Comparison of ENCODE assay signal across 12 cellular contexts in genomic region chr9:69674741-69675438, GRCh38. TPM values are rescaled to one million over a fixed set of nuclear protein-coding genes. Genes with fewer than 3 reads are reported as not detected.
A peak's percentile ranks its signal among the peaks of the same experiment; 100 is the strongest.
DNase-seq lines count a peak whose midpoint lies in the region; ATAC-seq, FAIRE-seq and TF ChIP-seq lines count a peak whose summit lies in the region.
"Had no signal": no experiment of that assay in that cellular context is flagged by ENCODE, and none has a peak within 500 bp of the region (broad histone marks: within the 10 kb centered on the region; RNA-seq: fewer than 3 reads in every experiment).

No MANE protein-coding gene starts in this region.

- DNase-seq in AG09319 (ENCODE audit: extremely low read depth, low read depth) (peak; percentile 68), IMR-90 (peak; percentile 94), astrocyte (ENCODE audit: low read depth) (peak; percentile 91), kidney tubule cell (ENCODE audit: low spot score) (peak; percentile 35), esophagus muscularis mucosa (ENCODE audit: extremely low spot score) (no peak), NCI-H1436 (lab: John Stamatoyannopoulos, UW) (no peak)
- no peak for DNase-seq in activated CD8-positive, alpha-beta memory T cell treated with anti-CD3 and anti-CD28 coated beads, Interleukin-2, amount 50 U/mL, for 4 hours
- DNase-seq: aorta, Caco-2, glutamatergic neuron, NCI-H1694 had no signal

- H3K4me1 ChIP-seq in IMR-90 (ENCODE audit: control insufficient read depth, insufficient read depth, low read length), result peaks cover 6% of the 10 kb centered on the region
- H3K4me1 ChIP-seq in astrocyte (ENCODE audit: insufficient read depth, low read length), result peaks cover 17% of the 10 kb centered on the region
- peaks cover 15 to 24% (median 23%) of the 10 kb centered on the region in 4 donors for H3K4me1 ChIP-seq in esophagus muscularis mucosa
- H3K4me1 ChIP-seq: Caco-2 had no signal

- ATAC-seq in IMR-90 (ENCODE audit: low read depth), result no peak
- no peak for ATAC-seq in HG03135 (IDR thresholded peaks at IDR 0.05; ENCODE audit: unreplicated experiment)

- TF ChIP-seq CTCF in AG09319 (IDR thresholded peaks at IDR 0.05; ENCODE audit: low read depth, low read length) (no peak), IMR-90 (conservative IDR thresholded peaks at IDR 0.05; ENCODE audit: low read depth, low read length) (no peak), astrocyte (IDR thresholded peaks at IDR 0.05; ENCODE audit: insufficient read depth, low read depth, low read length) (no peak), esophagus muscularis mucosa (IDR thresholded peaks at IDR 0.05) (no peak)

- H3K4me2 ChIP-seq in IMR-90 (ENCODE audit: low read depth, low read length), result peak overlapping the region; percentile 36; the same call in 1 of the 2 replicates
- H3K4me2 ChIP-seq in astrocyte (ENCODE audit: low read length), result peak overlapping the region; percentile 72

- H2BK120ac ChIP-seq in IMR-90 (ENCODE audit: low read depth, low read length), result peak overlapping the region; percentile 86; the same call in 1 of the 2 replicates

- H2BK15ac ChIP-seq in IMR-90 (ENCODE audit: low read depth, low read length), result 0 out of 3 replicates have a peak overlapping the region, but pooled peaks have one; percentile 8

- POLR2A ChIA-PET in IMR-90 (lab: Charles Lee; ENCODE audit: unreplicated experiment), result no interaction called here

- H3K9me3 ChIP-seq in IMR-90 (ENCODE audit: control insufficient read depth, insufficient read depth, low read length), result no peaks in the 10 kb centered on the region
- H3K9me3 ChIP-seq in astrocyte (ENCODE audit: insufficient read depth, low read depth, low read length), result no peaks in the 10 kb centered on the region
- no peaks in the 10 kb centered on the region for H3K9me3 ChIP-seq in esophagus muscularis mucosa
- H3K9me3 ChIP-seq: Caco-2 had no signal

- no peak overlapping the region for H3K4me3 Mint-ChIP-seq in astrocyte (ENCODE audit: unreplicated experiment)

- H2AK5ac ChIP-seq in IMR-90 (ENCODE audit: low read depth, low read length), result peak overlapping the region; percentile 27; the same call in 1 of the 2 replicates

- H3K27me3 Mint-ChIP-seq in astrocyte (ENCODE audit: low read depth, unreplicated experiment), result peaks cover 5% of the 10 kb centered on the region

- BruUV-seq in IMR-90 (replicated peaks; lab: Mats Ljungman, UMichigan), result no TSS peak

- intact Hi-C loops in IMR-90 (cut with micrococcal nuclease), result loop anchor here (5.0 to 10.0 kb wide), 3 partner anchors 118 to 927 kb away; no protein-coding TSS in a partner anchor
- intact Hi-C loops in esophagus muscularis mucosa (cut with DNase I), result loop anchor here (10.0 kb wide), 2 partner anchors 250 to 580 kb away; partner anchors contain the start of gene SMC5

- peaks cover 10 to 26% of the 10 kb centered on the region in 2 experiments; a peak in 3 of 4 replicates for H3K79me1 ChIP-seq in IMR-90 (ENCODE audit: low read depth in 1 of 2, low read length in 2 of 2)

- dilution Hi-C loops in IMR-90 (cut with HindIII; ENCODE audit: low sequenced_read_pairs, unreplicated experiment), result no loop called here

- no peaks in the 10 kb centered on the region for H3K36me3 ChIP-seq in IMR-90 (ENCODE audit: control insufficient read depth, insufficient read depth, low read length)
- H3K36me3 ChIP-seq in astrocyte (ENCODE audit: insufficient read depth, low read length), result no peaks in the 10 kb centered on the region
- no peaks in the 10 kb centered on the region for H3K36me3 ChIP-seq in esophagus muscularis mucosa

- H4K8ac ChIP-seq in IMR-90 (ENCODE audit: low read depth in 2 of 2, low read length in 2 of 2), result peak overlapping the region in 1 of 2 experiments; percentile 61; a peak in 1 of 4 replicates

- H3K79me2 ChIP-seq in astrocyte (ENCODE audit: insufficient read depth, low read length), result peaks cover 8% of the 10 kb centered on the region

- H4K91ac ChIP-seq in IMR-90 (ENCODE audit: insufficient read depth, low read depth, low read length), result 0 out of 2 replicates have a peak overlapping the region, but pooled peaks have one; percentile 12

- H3K9ac ChIP-seq in IMR-90 (ENCODE audit: low read depth, low read length) (no peak overlapping the region), astrocyte (ENCODE audit: low read length) (no peak overlapping the region)

- no CpG with 5 or more reads among the region's 3 CpGs for WGBS in IMR-90 (ENCODE audit: extremely low coverage in 2 of 2, insufficient read length in 1 of 2), 2 experiments
- WGBS in esophagus muscularis mucosa, result 53% methylated on average over 3 of the region's 3 CpGs

- peak overlapping the region; percentile 27 for H3K27ac Mint-ChIP-seq in astrocyte (ENCODE audit: unreplicated experiment)

- peak overlapping the region; percentile 8; the same call in 1 of the 2 replicates for H2BK20ac ChIP-seq in IMR-90 (ENCODE audit: low read depth, low read length)

- H3K18ac ChIP-seq in IMR-90 (ENCODE audit: low read depth, low read length), result no peak overlapping the region

- in situ Hi-C loops in IMR-90 (cut with MboI; ENCODE audit: low sequenced_read_pairs), result loop anchor here (10.0 to 25.0 kb wide), 3 partner anchors 200 to 562 kb away; no protein-coding TSS in a partner anchor

- H3K23ac ChIP-seq in IMR-90 (ENCODE audit: low read depth, low read length), result no peak overlapping the region

- H3K4ac ChIP-seq in IMR-90 (ENCODE audit: low read depth, low read length), result peak overlapping the region; percentile 61; the same call in 1 of the 2 replicates

- H3K27me3 ChIP-seq in IMR-90 (ENCODE audit: control insufficient read depth, insufficient read depth, low read length) (no peaks in the 10 kb centered on the region), astrocyte (ENCODE audit: insufficient read depth, low read length) (no peaks in the 10 kb centered on the region), esophagus muscularis mucosa (peaks cover 0 to 3% (median 0%) of the 10 kb centered on the region in 4 donors)

- H3K4me3 ChIP-seq in IMR-90 (ENCODE audit: insufficient read depth, low read depth, low read length) (no peak overlapping the region), astrocyte (ENCODE audit: insufficient read depth, low read depth, low read length) (no peak overlapping the region), esophagus muscularis mucosa (no peak overlapping the region)

- no peak overlapping the region for H3K56ac ChIP-seq in IMR-90 (ENCODE audit: extremely low read depth, insufficient read depth, low read length)

- H3K27ac ChIP-seq in IMR-90 (ENCODE audit: insufficient read depth, low read length) (0 out of 2 replicates have a peak overlapping the region, but pooled peaks have one; percentile 10), astrocyte (ENCODE audit: low read depth, low read length) (no peak overlapping the region), esophagus muscularis mucosa (replicated peaks in 1 of 4) (no peak overlapping the region)

- peaks cover 11% of the 10 kb centered on the region for H3K4me1 Mint-ChIP-seq in astrocyte (ENCODE audit: low read depth, unreplicated experiment)

- H3K14ac ChIP-seq in IMR-90 (replicated peaks; ENCODE audit: low read depth, low read length), result peak overlapping the region; percentile 81; the same call in 1 of the 2 replicates

- no peak for TF ChIP-seq POLR2A in IMR-90 (IDR thresholded peaks at IDR 0.05; ENCODE audit: low read depth, low read length)
- no peak for TF ChIP-seq POLR2A in esophagus muscularis mucosa (IDR thresholded peaks at IDR 0.05; ENCODE audit: low read depth)

- H3K36me3 Mint-ChIP-seq in astrocyte (ENCODE audit: low read depth, unreplicated experiment), result no peaks in the 10 kb centered on the region

- TF ChIP-seq RAD21 in IMR-90 (IDR thresholded peaks at IDR 0.05; ENCODE audit: low read length), result no peak

- no peak overlapping the region for H4K5ac ChIP-seq in IMR-90 (ENCODE audit: low read depth, low read length)

- peak overlapping the region; percentile 39 for H2BK5ac ChIP-seq in IMR-90 (ENCODE audit: low read depth, low read length, poor library complexity, severe bottlenecking)

- no peaks in the 10 kb centered on the region for H3K9me3 Mint-ChIP-seq in astrocyte (ENCODE audit: unreplicated experiment)

- H2AFZ ChIP-seq in IMR-90 (replicated peaks; ENCODE audit: low read length, poor library complexity) (peak overlapping the region; percentile 47), astrocyte (ENCODE audit: low read depth, low read length) (peak overlapping the region; percentile 28)

- CTCF ChIA-PET in IMR-90 (lab: Yijun Ruan, JAX), result no interaction called here

- TF ChIP-seq EP300 in esophagus muscularis mucosa (IDR thresholded peaks at IDR 0.05), result no peak

- H4K20me1 ChIP-seq in IMR-90 (ENCODE audit: insufficient read depth, low read length) (peaks cover 2% of the 10 kb centered on the region; the same call in 1 of the 2 replicates), astrocyte (ENCODE audit: insufficient read depth, low read length) (peaks cover 6% of the 10 kb centered on the region)

- H2AK9ac ChIP-seq in IMR-90 (replicated peaks; ENCODE audit: low read depth, low read length, poor library complexity), result no peak overlapping the region

- H3K9me1 ChIP-seq in IMR-90 (ENCODE audit: insufficient read depth, low read length), result peaks cover 7% of the 10 kb centered on the region

- peak; percentile 93 for FAIRE-seq in astrocyte (lab: Jason Lieb, UNC)

TF ChIP-seq in IMR-90, 13 proteins besides CTCF, POLR2A, EP300 and RAD21:
- TF ChIP-seq CEBPB (IDR thresholded peaks at IDR 0.05; ENCODE audit: low read depth, low read length), result peak; percentile 16; the same call in 1 of the 2 replicates
- no peak for TF ChIP-seq ELK1 (IDR thresholded peaks at IDR 0.05; ENCODE audit: borderline replicate concordance, low read depth, low read length)
- no peak for TF ChIP-seq CHD1 (IDR thresholded peaks at IDR 0.05; ENCODE audit: low read depth, low read length)

RNA-seq across cellular contexts. Expression of gene APBA1, which starts 2.7 kb away (rescaled TPM):
- 3.8 and 4.2 TPM in 2 replicates for total RNA-seq in IMR-90 (2012; rRNA removed)
- polyA plus RNA-seq in IMR-90 (2012; rRNA removed), result 5.1 and 8.8 TPM in 2 replicates
- 1.5 and 2.4 TPM in 2 replicates for polyA plus RNA-seq in IMR-90 (2012; cell fraction: cytosol; rRNA removed)
- polyA plus RNA-seq in IMR-90 (2012; cell fraction: nucleus; rRNA removed; ENCODE audit: low replicate concordance), result 3.8 and 4.5 TPM in 2 replicates
- 4.5 and 5.9 TPM in 2 replicates for total RNA-seq in astrocyte
- 1 to 10 TPM; 3.3 to 9.7 (median 5.2) TPM for total RNA-seq in esophagus muscularis mucosa

Comparison
In these comparisons a context has a peak if more than half of its experiments do, and no peak if none do; other contexts are left out.
1. DNase-seq: peak in AG09319 (single experiment), IMR-90 (single experiment), astrocyte (single experiment) and kidney tubule cell (single experiment); none in activated CD8-positive, alpha-beta memory T cell treated with anti-CD3 and anti-CD28 coated beads, Interleukin-2, amount 50 U/mL, for 4 hours (single experiment), esophagus muscularis mucosa (single experiment) and NCI-H1436 (single experiment).